In genomic region chr1:31422505-31423319, GRCh38 we compare ENCODE assay signal across 8 cellular contexts. TPM values are rescaled to one million over a fixed set of nuclear protein-coding genes. Genes with fewer than 3 reads are reported as not detected.
DNase-seq lines count a peak whose midpoint lies in the region; ATAC-seq, FAIRE-seq and TF ChIP-seq lines count a peak whose summit lies in the region.

No MANE protein-coding gene starts in this region.

- H3K27ac ChIP-seq in prostate gland = peak overlapping the region; percentile 24 to 47

- TF ChIP-seq POLR2A in prostate gland (IDR thresholded peaks at IDR 0.05) = no peak

- no peak overlapping the region for H3K4me3 ChIP-seq in prostate gland

- H3K36me3 Mint-ChIP-seq in activated naive CD4-positive, alpha-beta T cell treated with anti-CD3 and anti-CD28 coated beads, Interleukin-2, amount 50 U/mL, for 72 hours = no peaks in the 10 kb centered on the region

- no peaks in the 10 kb centered on the region for H3K27me3 ChIP-seq in prostate gland (replicated peaks; ENCODE audit: insufficient read depth)

- H3K9me3 ChIP-seq in prostate gland = no peaks in the 10 kb centered on the region

- ATAC-seq in SK-N-SH treated with all-trans-retinoic acid at 6 μM for 48 hours (peak; percentile 89), Right ventricle myocardium superior (ENCODE audit: poor library complexity) (peak; percentile 89), HG03159 (IDR thresholded peaks at IDR 0.05; ENCODE audit: unreplicated experiment) (no peak)
- peak; percentile 92 to 100 for ATAC-seq in activated naive CD4-positive, alpha-beta T cell treated with anti-CD3 and anti-CD28 coated beads, Interleukin-2, amount 50 U/mL, for 72 hours

- no peaks in the 10 kb centered on the region for H3K36me3 ChIP-seq in prostate gland

- peak; percentile 84 for FAIRE-seq in urothelium cell line (lab: Jason Lieb, UNC)

- DNase-seq in GM10266 (ENCODE audit: extremely low spot score) (peak; percentile 76), LHCN-M2 (ENCODE audit: low read depth) (peak; percentile 83), Right ventricle myocardium superior (peak; percentile 59), prostate gland (ENCODE audit: low spot score) (peak; percentile 58), urothelium cell line (ENCODE audit: low spot score) (peak; percentile 95)
- peak; percentile 71 to 81 for DNase-seq in activated naive CD4-positive, alpha-beta T cell treated with anti-CD3 and anti-CD28 coated beads, Interleukin-2, amount 50 U/mL, for 72 hours (ENCODE audit: low spot score in 2 of 2)

- intact Hi-C loops in Right ventricle myocardium superior (cut with DNase I) = loop anchor here (2.0 kb wide), 1 partner anchor 238 kb away; no protein-coding TSS in a partner anchor
- intact Hi-C loops in prostate gland (cut with DNase I) = loop anchor here (2.0 kb wide), 1 partner anchor 238 kb away; no protein-coding TSS in a partner anchor

- no peaks in the 10 kb centered on the region for H3K9me3 Mint-ChIP-seq in activated naive CD4-positive, alpha-beta T cell treated with anti-CD3 and anti-CD28 coated beads, Interleukin-2, amount 50 U/mL, for 72 hours

- WGBS in prostate gland = 41% methylated on average over 15 of the region's 15 CpGs

- TF ChIP-seq CTCF in GM10266 (IDR thresholded peaks at IDR 0.05; ENCODE audit: control insufficient read depth, insufficient read depth, low read depth, missing control alignments) (peak; percentile 89), prostate gland (IDR thresholded peaks at IDR 0.05) (peak; percentile 80 to 96 (median 90))

- H3K4me1 ChIP-seq in prostate gland (replicated peaks) = no peaks in the 10 kb centered on the region

- no peak overlapping the region for H3K27ac Mint-ChIP-seq in activated naive CD4-positive, alpha-beta T cell treated with anti-CD3 and anti-CD28 coated beads, Interleukin-2, amount 50 U/mL, for 72 hours

TF ChIP-seq in SK-N-SH treated with all-trans-retinoic acid at 6 μM for 48 hours, 23 proteins besides CTCF, POLR2A, EP300 and RAD21:
- TF ChIP-seq ZC3H10 (CRISPR knock-in tag; IDR thresholded peaks at IDR 0.05) (no peak), ZNF8 (CRISPR knock-in tag; IDR thresholded peaks at IDR 0.05) (no peak), ZFP30 (CRISPR knock-in tag; IDR thresholded peaks at IDR 0.05) (no peak), ISL1 (CRISPR knock-in tag; IDR thresholded peaks at IDR 0.05) (no peak), PATZ1 (CRISPR knock-in tag; IDR thresholded peaks at IDR 0.05; ENCODE audit: borderline replicate concordance) (no peak), TOX (CRISPR knock-in tag; IDR thresholded peaks at IDR 0.05; ENCODE audit: borderline replicate concordance) (no peak), BACH2 (CRISPR knock-in tag; IDR thresholded peaks at IDR 0.05; ENCODE audit: borderline replicate concordance) (no peak), OSR1 (CRISPR knock-in tag; IDR thresholded peaks at IDR 0.05) (no peak), CSDC2 (CRISPR knock-in tag; IDR thresholded peaks at IDR 0.05) (no peak), SNAI2 (CRISPR knock-in tag; IDR thresholded peaks at IDR 0.05) (no peak), RARB (CRISPR knock-in tag; IDR thresholded peaks at IDR 0.05) (no peak)

RNA-seq across cellular contexts. Expression of gene SERINC2, which starts 9.7 kb away (rescaled TPM):
- total RNA-seq in LHCN-M2 (2014; rRNA removed) = 18.4 and 23.9 TPM in 2 replicates
- 65.8 TPM for polyA plus RNA-seq in LHCN-M2 (2012)
- under 1 TPM in 1 of 2 donors, not detected in 1; 0.59 TPM for total RNA-seq in activated naive CD4-positive, alpha-beta T cell treated with anti-CD3 and anti-CD28 coated beads, Interleukin-2, amount 50 U/mL, for 72 hours
- 1.5 TPM for total RNA-seq in Right ventricle myocardium superior
- 100 to 1,000 TPM in 1 of 2 donors, 10 to 100 TPM in 1; 76.1 to 110 TPM for total RNA-seq in prostate gland

RNA-seq across cellular contexts. Expression of gene FABP3, which starts 49.8 kb away (rescaled TPM):
- total RNA-seq in LHCN-M2 (2014; rRNA removed) (5.1 and 10.2 TPM in 2 replicates), Right ventricle myocardium superior (4,881 TPM), prostate gland (10 to 100 TPM; 25.0 to 54.1 TPM)
- 90.8 TPM for polyA plus RNA-seq in LHCN-M2 (2012)
- total RNA-seq in activated naive CD4-positive, alpha-beta T cell treated with anti-CD3 and anti-CD28 coated beads, Interleukin-2, amount 50 U/mL, for 72 hours = not detected

Comparison
In these comparisons a context has a peak if more than half of its experiments do, and no peak if none do; other contexts are left out.
1. RNA of gene FABP3, which starts 49.8 kb away (total RNA-seq): 4,881 TPM in Right ventricle myocardium superior (single experiment); 25.0 to 54.1 TPM in prostate gland, 5.1 to 10.2 TPM in LHCN-M2 and not detected in activated naive CD4-positive, alpha-beta T cell treated with anti-CD3 and anti-CD28 coated beads, Interleukin-2, amount 50 U/mL, for 72 hours; every median in the first group is over 10 times any median in the second.
2. Peak in every context shown above with its lines, with median percentiles within 50 percentile points of each other: DNase-seq.